ENCODE assay signal across 15 cellular contexts in the genomic region with DNA sequence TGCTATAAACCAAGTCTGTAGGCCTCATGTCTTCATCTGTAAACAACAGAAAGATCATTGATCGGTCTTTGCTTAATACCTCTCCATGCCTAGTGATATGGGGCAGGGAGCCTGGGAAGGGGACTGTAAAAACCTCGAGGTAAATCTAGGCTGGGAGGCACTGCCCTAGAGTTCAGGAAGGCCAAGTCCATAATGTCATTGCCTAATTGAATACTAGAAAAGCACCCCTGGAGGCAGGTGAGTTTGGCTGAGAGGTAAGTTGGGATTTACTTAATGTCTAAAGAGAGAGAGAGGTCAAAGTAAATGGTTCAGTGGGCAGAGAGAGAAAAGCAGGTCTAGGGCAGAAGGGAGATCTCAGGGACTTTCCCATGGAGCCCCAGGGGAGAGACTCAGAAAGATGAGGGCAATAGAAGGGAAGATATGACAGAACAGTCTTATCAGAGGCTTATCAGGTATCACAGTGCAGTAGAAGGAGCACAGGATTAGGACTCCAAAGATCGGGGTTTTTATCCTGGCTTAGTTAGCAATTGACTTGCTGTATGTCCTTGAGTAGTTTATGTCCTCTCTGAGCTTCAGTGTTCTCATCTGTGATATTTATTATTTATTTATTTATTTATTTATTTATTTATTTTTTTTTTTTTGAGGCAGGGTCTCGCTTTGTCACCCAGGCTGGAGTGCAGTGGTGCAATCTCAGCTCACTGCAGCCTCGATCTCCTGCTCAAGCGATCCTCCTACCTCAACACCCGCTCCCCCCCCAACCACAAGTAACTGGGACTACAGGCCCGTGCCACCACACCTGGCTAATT.
DNase-seq lines count a peak whose midpoint lies in the region; ATAC-seq, FAIRE-seq and TF ChIP-seq lines count a peak whose summit lies in the region.
"Had no signal": no experiment of that assay in that cellular context is flagged by ENCODE, and none has a peak within 500 bp of the region (broad histone marks: within the 10 kb centered on the region; RNA-seq: fewer than 3 reads in every experiment).

No MANE protein-coding gene starts in this region.

- no peaks in the 10 kb centered on the region for H3K9me3 ChIP-seq in suprapubic skin

- H3K4me3 ChIP-seq in suprapubic skin: no peak overlapping the region
- H3K4me3 ChIP-seq: SK-N-MC had no signal

- H3K36me3 ChIP-seq in suprapubic skin: no peaks in the 10 kb centered on the region

- no peak overlapping the region for H3K4me3 Mint-ChIP-seq in naive B cell

- no peak for TF ChIP-seq POLR2A in H54 (IDR thresholded peaks at IDR 0.05; ENCODE audit: low read depth, low read length)
- no peak for TF ChIP-seq POLR2A in suprapubic skin (IDR thresholded peaks at IDR 0.05)

- H3K27me3 Mint-ChIP-seq in naive B cell: no peaks in the 10 kb centered on the region

- 85% methylated on average over 8 of the region's 8 CpGs for WGBS in suprapubic skin

- H3K27ac Mint-ChIP-seq in naive B cell: peak overlapping the region in 2 of 6 donors; percentile 21 to 39

- no peak for TF ChIP-seq EP300 in suprapubic skin (IDR thresholded peaks at IDR 0.05)

- H3K36me3 Mint-ChIP-seq in naive B cell: no peaks in the 10 kb centered on the region

- FAIRE-seq in H54 (lab: Jason Lieb, UNC): no peak

- no peaks in the 10 kb centered on the region for H3K4me1 ChIP-seq in suprapubic skin

- ATAC-seq in activated CD4-positive, CD25-positive, alpha-beta regulatory T cell treated with anti-CD3 and anti-CD28 coated beads, Interleukin-2, amount 50 U/mL, for 24 hours: peak; percentile 28 to 43
- ATAC-seq in GM21723 (IDR thresholded peaks at IDR 0.05; ENCODE audit: unreplicated experiment): peak; percentile 87
- ATAC-seq in HG03108 (IDR thresholded peaks at IDR 0.05; ENCODE audit: unreplicated experiment): peak; percentile 87
- ATAC-seq in naive B cell (ENCODE audit: low read depth in 2 of 2): peak; percentile 74 to 94

- TF ChIP-seq CTCF in suprapubic skin (IDR thresholded peaks at IDR 0.05): no peak

- peaks cover 5 to 11% (median 8%) of the 10 kb centered on the region in 3 donors for H3K4me1 Mint-ChIP-seq in naive B cell

- H3K27ac ChIP-seq in suprapubic skin: no peak overlapping the region
- H3K27ac ChIP-seq: SK-N-MC had no signal

- no peak for DNase-seq in activated CD4-positive, CD25-positive, alpha-beta regulatory T cell treated with anti-CD3 and anti-CD28 coated beads, Interleukin-2, amount 50 U/mL, for 72 hours
- peak; percentile 5 for DNase-seq in naive B cell
- no peak for DNase-seq in H54 (ENCODE audit: insufficient read length, low spot score)
- DNase-seq in suprapubic skin (ENCODE audit: low spot score in 2 of 2): no peak
- no peak for DNase-seq in NCI-H2171 treated with DMSO at 0.1 percent for 48 hours (lab: John Stamatoyannopoulos, UW)
- DNase-seq: 8988T; activated CD8-positive, alpha-beta memory T cell treated with anti-CD3 and anti-CD28 coated beads for 24 hours; amniotic stem cell; effector CD4-positive, alpha-beta T cell; KBM-7; NCI-H510A had no signal

- H3K27me3 ChIP-seq in suprapubic skin: no peaks in the 10 kb centered on the region

- no peaks in the 10 kb centered on the region for H3K9me3 Mint-ChIP-seq in naive B cell

Comparison
In these comparisons a context has a peak if more than half of its experiments do, and no peak if none do; other contexts are left out.
1. ATAC-seq: peak in every context shown above with its lines; median percentile 87 in GM21723; 87 in HG03108; 84 in naive B cell; 36 in activated CD4-positive, CD25-positive, alpha-beta regulatory T cell treated with anti-CD3 and anti-CD28 coated beads, Interleukin-2, amount 50 U/mL, for 24 hours.